Comparison of ENCODE assay signal across 24 cellular contexts in genomic region chr3:152338159-152338720, GRCh38.
A peak's percentile ranks its signal among the peaks of the same experiment; 100 is the strongest.
DNase-seq lines count a peak whose midpoint lies in the region; ATAC-seq and FAIRE-seq lines count a peak whose summit lies in the region.
"Had no signal": no experiment of that assay in that cellular context is flagged by ENCODE, and none has a peak within 500 bp of the region (broad histone marks: within the 10 kb centered on the region; RNA-seq: fewer than 3 reads in every experiment).

No MANE protein-coding gene starts in this region.

- H3K36me3 ChIP-seq in small intestine (ENCODE audit: control insufficient read depth in 2 of 2, insufficient read depth in 2 of 2, low read length in 2 of 2), result peaks cover 0 to 10% of the 10 kb centered on the region in 2 donors

- H3K4me1 Mint-ChIP-seq in activated naive CD4-positive, alpha-beta T cell treated with anti-CD3 and anti-CD28 coated beads, Interleukin-2, amount 10 ng/mL, durations not matched to agents 7 days and 5 days, result peaks cover 60% of the 10 kb centered on the region
- peaks cover 36% of the 10 kb centered on the region for H3K4me1 Mint-ChIP-seq in T-helper 17 cell
- H3K4me1 Mint-ChIP-seq in immature natural killer cell, result peaks cover 78 to 100% of the 10 kb centered on the region in 2 donors
- H3K4me1 Mint-ChIP-seq in stimulated activated naive CD8-positive, alpha-beta T cell treated with anti-CD3 and anti-CD28 coated beads, Interleukin-15, amount 100 ng/mL, for 72 hours, result peaks cover 68% of the 10 kb centered on the region
- H3K4me1 Mint-ChIP-seq: nephron had no signal

- no peaks in the 10 kb centered on the region for H3K27me3 ChIP-seq in small intestine (ENCODE audit: control insufficient read depth in 2 of 2, insufficient read depth in 2 of 2, low read length in 2 of 2)
- H3K27me3 ChIP-seq: esophagus muscularis mucosa, SJCRH30, upper lobe of left lung had no signal

- WGBS in small intestine, 3 donors, result 96 to 99% (median 97%) methylated on average over 5 of the region's 5 CpGs

- DNase-seq in activated naive CD4-positive, alpha-beta T cell treated with anti-CD3 and anti-CD28 coated beads, Interleukin-2, amount 10 ng/mL, durations not matched to agents 7 days and 5 days, result no peak
- no peak for DNase-seq in activated naive CD4-positive, alpha-beta T cell (lab: John Stamatoyannopoulos, UW)
- no peak for DNase-seq in T-helper 17 cell
- DNase-seq in immature natural killer cell, result no peak
- no peak for DNase-seq in stimulated activated naive CD8-positive, alpha-beta T cell treated with anti-CD3 and anti-CD28 coated beads, Interleukin-15, amount 100 ng/mL, for 72 hours
- DNase-seq in globus pallidus (ENCODE audit: low spot score), result no peak
- DNase-seq in stimulated activated CD8-positive, alpha-beta memory T cell treated with anti-CD3 and anti-CD28 coated beads, Interleukin-4, amount 100 ng/mL, for 48 hours, result no peak
- no peak for DNase-seq in small intestine
- DNase-seq: effector memory CD4-positive, alpha-beta T cell; kidney glomerular epithelial cell; NCI-H1048; NCI-H1930; NK-92 treated with Interleukin-12 subunit alpha and Interleukin-12 subunit beta, amount 100 ng/mL, for 24 hours; SJCRH30; stimulated activated naive CD4-positive, alpha-beta T cell treated with Interleukin-2 at 50 U/mL for 16 hours; T-helper 2 cell; upper lobe of left lung had no signal

- no peak overlapping the region for H3K27ac ChIP-seq in small intestine (ENCODE audit: low read depth in 1 of 2, low read length in 1 of 2)
- H3K27ac ChIP-seq: parathyroid adenoma, SJCRH30, upper lobe of left lung had no signal

- no peak for ATAC-seq in T-helper 17 cell
- ATAC-seq in stimulated activated naive CD8-positive, alpha-beta T cell treated with anti-CD3 and anti-CD28 coated beads, Interleukin-15, amount 100 ng/mL, for 72 hours, result no peak
- ATAC-seq: Panc1, sciatic nerve had no signal

- H3K27ac Mint-ChIP-seq in activated naive CD4-positive, alpha-beta T cell treated with anti-CD3 and anti-CD28 coated beads, Interleukin-2, amount 10 ng/mL, durations not matched to agents 7 days and 5 days, result peak overlapping the region; percentile 21
- peak overlapping the region; percentile 77 for H3K27ac Mint-ChIP-seq in T-helper 17 cell
- H3K27ac Mint-ChIP-seq in immature natural killer cell, result peak overlapping the region; percentile 26 to 80 (median 60)
- peak overlapping the region; percentile 5 to 33 for H3K27ac Mint-ChIP-seq in stimulated activated naive CD8-positive, alpha-beta T cell treated with anti-CD3 and anti-CD28 coated beads, Interleukin-15, amount 100 ng/mL, for 72 hours
- H3K27ac Mint-ChIP-seq: nephron had no signal

- CTCF ChIA-PET in activated naive CD4-positive, alpha-beta T cell treated with anti-CD3 and anti-CD28 coated beads, Interleukin-2, amount 10 ng/mL, durations not matched to agents 7 days and 5 days (lab: Charles Lee), result no interaction called here

- no peaks in the 10 kb centered on the region for H3K9me3 ChIP-seq in T-helper 17 cell (ENCODE audit: control insufficient read depth, low read length, poor library complexity, severe bottlenecking)
- H3K9me3 ChIP-seq in small intestine (ENCODE audit: control insufficient read depth, low read depth), result no peaks in the 10 kb centered on the region
- H3K9me3 ChIP-seq: esophagus muscularis mucosa, SJCRH30, upper lobe of left lung had no signal

- H3K9me3 Mint-ChIP-seq in activated naive CD4-positive, alpha-beta T cell treated with anti-CD3 and anti-CD28 coated beads, Interleukin-2, amount 10 ng/mL, durations not matched to agents 7 days and 5 days, result no peaks in the 10 kb centered on the region
- no peaks in the 10 kb centered on the region for H3K9me3 Mint-ChIP-seq in immature natural killer cell
- no peaks in the 10 kb centered on the region for H3K9me3 Mint-ChIP-seq in stimulated activated naive CD8-positive, alpha-beta T cell treated with anti-CD3 and anti-CD28 coated beads, Interleukin-15, amount 100 ng/mL, for 72 hours
- H3K9me3 Mint-ChIP-seq: nephron had no signal

- H3K4me3 ChIP-seq in small intestine (ENCODE audit: low read depth in 1 of 2, low read length in 2 of 2), result no peak overlapping the region
- H3K4me3 ChIP-seq: esophagus muscularis mucosa, SJCRH30, upper lobe of left lung had no signal

- H3K27me3 Mint-ChIP-seq in activated naive CD4-positive, alpha-beta T cell treated with anti-CD3 and anti-CD28 coated beads, Interleukin-2, amount 10 ng/mL, durations not matched to agents 7 days and 5 days, result no peaks in the 10 kb centered on the region
- no peaks in the 10 kb centered on the region for H3K27me3 Mint-ChIP-seq in T-helper 17 cell
- peaks cover 0 to 3% (median 0%) of the 10 kb centered on the region in 3 donors for H3K27me3 Mint-ChIP-seq in immature natural killer cell (ENCODE audit: low read depth in 3 of 3)
- no peaks in the 10 kb centered on the region for H3K27me3 Mint-ChIP-seq in stimulated activated naive CD8-positive, alpha-beta T cell treated with anti-CD3 and anti-CD28 coated beads, Interleukin-15, amount 100 ng/mL, for 72 hours

- no peak for FAIRE-seq in small intestine (lab: Jason Lieb, UNC)
- FAIRE-seq: astrocyte, GM18507 had no signal

- peaks cover 0 to 6% of the 10 kb centered on the region in 2 donors for H3K4me1 ChIP-seq in small intestine (ENCODE audit: control insufficient read depth in 2 of 2, insufficient read depth in 1 of 2, low read depth in 1 of 2, low read length in 1 of 2)
- H3K4me1 ChIP-seq: parathyroid adenoma, SJCRH30 had no signal

- no peak overlapping the region for H3K4me3 Mint-ChIP-seq in activated naive CD4-positive, alpha-beta T cell treated with anti-CD3 and anti-CD28 coated beads, Interleukin-2, amount 10 ng/mL, durations not matched to agents 7 days and 5 days
- H3K4me3 Mint-ChIP-seq in T-helper 17 cell, result peak overlapping the region; percentile 78
- peak overlapping the region in 1 of 5 donors; percentile 23 for H3K4me3 Mint-ChIP-seq in immature natural killer cell
- no peak overlapping the region for H3K4me3 Mint-ChIP-seq in stimulated activated naive CD8-positive, alpha-beta T cell treated with anti-CD3 and anti-CD28 coated beads, Interleukin-15, amount 100 ng/mL, for 72 hours
- H3K4me3 Mint-ChIP-seq: nephron had no signal

- H3K36me3 Mint-ChIP-seq in activated naive CD4-positive, alpha-beta T cell treated with anti-CD3 and anti-CD28 coated beads, Interleukin-2, amount 10 ng/mL, durations not matched to agents 7 days and 5 days, result peaks cover 61% of the 10 kb centered on the region
- H3K36me3 Mint-ChIP-seq in T-helper 17 cell (ENCODE audit: low read depth), result peaks cover 7% of the 10 kb centered on the region
- peaks cover 8 to 13% (median 10%) of the 10 kb centered on the region in 3 donors for H3K36me3 Mint-ChIP-seq in immature natural killer cell

Comparison
In these comparisons a context has a peak if more than half of its experiments do, and no peak if none do; other contexts are left out.
1. H3K27ac Mint-ChIP-seq: peak in every context shown above with its lines; median percentile 77 in T-helper 17 cell; 60 in immature natural killer cell; 21 in activated naive CD4-positive, alpha-beta T cell treated with anti-CD3 and anti-CD28 coated beads, Interleukin-2, amount 10 ng/mL, durations not matched to agents 7 days and 5 days; 19 in stimulated activated naive CD8-positive, alpha-beta T cell treated with anti-CD3 and anti-CD28 coated beads, Interleukin-15, amount 100 ng/mL, for 72 hours.